ENCODE assay signal across 24 cellular contexts in the genomic region with DNA sequence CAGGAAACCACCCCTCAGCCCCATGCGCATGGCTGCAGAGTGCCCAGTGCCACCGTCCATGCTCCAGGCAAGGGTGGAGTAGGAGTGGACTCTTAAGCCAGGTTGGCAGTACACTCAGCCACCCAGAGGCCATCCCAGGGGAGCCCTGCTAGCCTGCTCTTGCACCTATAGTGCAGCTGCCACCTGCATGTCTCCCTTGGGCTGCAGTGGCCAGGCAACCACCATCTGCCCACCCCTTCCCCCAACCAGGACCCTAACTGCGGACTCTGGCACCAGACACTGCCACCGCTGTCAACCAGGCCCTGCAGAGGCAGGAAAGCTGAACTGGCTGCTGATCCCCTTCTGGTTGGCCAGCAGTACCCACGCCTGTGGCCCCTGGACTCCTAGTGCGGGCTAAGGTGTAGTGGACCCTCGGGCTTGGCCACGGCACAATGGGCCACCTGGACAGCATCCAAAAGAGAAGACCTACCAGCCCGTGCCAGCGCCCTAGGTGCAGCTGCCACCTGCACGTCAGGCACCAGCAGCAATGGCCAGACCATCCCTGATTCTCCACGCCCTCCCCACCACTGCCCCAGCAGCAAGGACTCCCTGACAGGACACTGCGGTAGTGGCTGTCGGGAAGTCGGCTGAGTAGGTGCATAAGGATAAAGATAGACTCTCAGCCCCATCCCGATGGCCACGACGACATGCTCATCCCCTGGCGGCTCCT.
A peak's percentile ranks its signal among the peaks of the same experiment; 100 is the strongest.
DNase-seq lines count a peak whose midpoint lies in the region; ATAC-seq and TF ChIP-seq lines count a peak whose summit lies in the region.
"Had no signal": no experiment of that assay in that cellular context is flagged by ENCODE, and none has a peak within 500 bp of the region (broad histone marks: within the 10 kb centered on the region; RNA-seq: fewer than 3 reads in every experiment).

No MANE protein-coding gene starts in this region.

- ATAC-seq in activated naive CD8-positive, alpha-beta T cell treated with anti-CD3 and anti-CD28 coated beads, Interleukin-2, amount 50 U/mL, for 24 hours: peak; percentile 33
- no peak for ATAC-seq in WTC11
- no peak for ATAC-seq in GM21360 (IDR thresholded peaks at IDR 0.05; ENCODE audit: unreplicated experiment)

- H3K4me3 Mint-ChIP-seq in activated naive CD8-positive, alpha-beta T cell treated with anti-CD3 and anti-CD28 coated beads, Interleukin-2, amount 50 U/mL, for 24 hours: no peak overlapping the region
- no peak overlapping the region for H3K4me3 Mint-ChIP-seq in activated naive CD8-positive, alpha-beta T cell treated with anti-CD3 and anti-CD28 coated beads for 36 hours
- peak overlapping the region; percentile 76 for H3K4me3 Mint-ChIP-seq in WTC11
- H3K4me3 Mint-ChIP-seq: activated CD4-positive, alpha-beta T cell treated with anti-CD3 and anti-CD28 coated beads, Interleukin-2, amount 10 ng/mL, durations not matched to agents 24 days and 14 days; central memory CD8-positive, alpha-beta T cell; neural crest cell; type B pancreatic cell had no signal

- H3K79me2 ChIP-seq in mesendoderm (ENCODE audit: control insufficient read depth, insufficient read depth, low read length): no peaks in the 10 kb centered on the region

- H3K27me3 Mint-ChIP-seq in activated naive CD8-positive, alpha-beta T cell treated with anti-CD3 and anti-CD28 coated beads, Interleukin-2, amount 50 U/mL, for 24 hours: peaks cover 25% of the 10 kb centered on the region
- H3K27me3 Mint-ChIP-seq in activated naive CD8-positive, alpha-beta T cell treated with anti-CD3 and anti-CD28 coated beads for 36 hours: peaks cover 33% of the 10 kb centered on the region
- H3K27me3 Mint-ChIP-seq in WTC11 (ENCODE audit: low read depth): peaks cover 56% of the 10 kb centered on the region

- no peak overlapping the region for H3K9ac ChIP-seq in mesendoderm (ENCODE audit: low read length)

- no peak overlapping the region for H2BK15ac ChIP-seq in mesendoderm (replicated peaks; ENCODE audit: low read depth)

- no peak overlapping the region for H2AK5ac ChIP-seq in mesendoderm (ENCODE audit: low read length)

- TF ChIP-seq CTCF in WTC11 (IDR thresholded peaks at IDR 0.05) (no peak), brain microvascular endothelial cell (IDR thresholded peaks at IDR 0.05; ENCODE audit: low read depth, low read length, missing control alignments) (no peak), tibial artery (IDR thresholded peaks at IDR 0.05) (no peak)

- H3K18ac ChIP-seq in mesendoderm (ENCODE audit: low read length): no peak overlapping the region

- intact Hi-C loops in tibial artery (cut with DNase I; ENCODE audit: low total_unique reads): no loop called here

- POLR2A ChIA-PET in WTC11 (lab: Charles Lee): no interaction called here

- no peak overlapping the region for H3K4me2 ChIP-seq in mesendoderm (ENCODE audit: low read length)

- H4K5ac ChIP-seq in mesendoderm (ENCODE audit: low read length): no peak overlapping the region

- no CpG with 5 or more reads among the region's 19 CpGs for WGBS in mesendoderm (ENCODE audit: extremely low coverage, insufficient coverage, low lambda C conversion rate)
- 91% methylated on average over 19 of the region's 19 CpGs for WGBS in thymus

- peaks cover 1% of the 10 kb centered on the region for H3K9me3 ChIP-seq in thymus (ENCODE audit: control insufficient read depth)
- H3K9me3 ChIP-seq in tibial artery: peaks cover 0 to 10% (median 2%) of the 10 kb centered on the region in 3 donors
- H3K9me3 ChIP-seq: Peyer's patch had no signal

- peaks cover 4% of the 10 kb centered on the region for H3K4me1 Mint-ChIP-seq in activated naive CD8-positive, alpha-beta T cell treated with anti-CD3 and anti-CD28 coated beads, Interleukin-2, amount 50 U/mL, for 24 hours
- peaks cover 5% of the 10 kb centered on the region for H3K4me1 Mint-ChIP-seq in activated naive CD8-positive, alpha-beta T cell treated with anti-CD3 and anti-CD28 coated beads for 36 hours
- H3K4me1 Mint-ChIP-seq in WTC11: peaks cover 4% of the 10 kb centered on the region
- H3K4me1 Mint-ChIP-seq: central memory CD8-positive, alpha-beta T cell; neural crest cell had no signal

- H3K79me1 ChIP-seq in mesendoderm (ENCODE audit: low read length): no peaks in the 10 kb centered on the region

- no peak for DNase-seq in activated naive CD8-positive, alpha-beta T cell treated with anti-CD3 and anti-CD28 coated beads, Interleukin-2, amount 50 U/mL, for 24 hours
- no peak for DNase-seq in activated naive CD8-positive, alpha-beta T cell treated with anti-CD3 and anti-CD28 coated beads for 36 hours
- DNase-seq in WTC11 (ENCODE audit: low spot score) (no peak), mesendoderm (no peak), brain microvascular endothelial cell (no peak), tibial artery (no peak)
- DNase-seq: 8988T; activated CD4-positive, alpha-beta T cell treated with anti-CD3 and anti-CD28 coated beads, Interleukin-2, amount 10 ng/mL, durations not matched to agents 24 days and 14 days; activated CD8-positive, alpha-beta memory T cell treated with anti-CD3 and anti-CD28 coated beads for 24 hours; activated effector memory CD4-positive, alpha-beta T cell treated with anti-CD3 and anti-CD28 coated beads, Interleukin-2, amount 50 U/mL, for 16 hours; activated T-cell treated with anti-CD3 and anti-CD28 coated beads for 4 hours; NCI-H146; NCI-H345; NCI-H748 treated with DMSO at 0.1 percent for 48 hours; SHP77 treated with DMSO at 0.1 percent for 48 hours; stimulated activated CD4-positive, alpha-beta T cell treated with anti-CD3 and anti-CD28 coated beads, Interleukin-2, amount 100 ng/mL, for 48 hours; SW 1271 had no signal

- H3K4me1 ChIP-seq in mesendoderm (ENCODE audit: control insufficient read depth, low read depth, low read length) (no peaks in the 10 kb centered on the region), thymus (ENCODE audit: control insufficient read depth, insufficient read depth, low read length) (peaks cover 7% of the 10 kb centered on the region), tibial artery (peaks cover 0 to 12% (median 9%) of the 10 kb centered on the region in 4 donors)

- no peak overlapping the region for H3K27ac Mint-ChIP-seq in activated naive CD8-positive, alpha-beta T cell treated with anti-CD3 and anti-CD28 coated beads, Interleukin-2, amount 50 U/mL, for 24 hours
- no peak overlapping the region for H3K27ac Mint-ChIP-seq in activated naive CD8-positive, alpha-beta T cell treated with anti-CD3 and anti-CD28 coated beads for 36 hours
- no peak overlapping the region for H3K27ac Mint-ChIP-seq in WTC11
- H3K27ac Mint-ChIP-seq: activated CD4-positive, alpha-beta T cell treated with anti-CD3 and anti-CD28 coated beads, Interleukin-2, amount 10 ng/mL, durations not matched to agents 24 days and 14 days; progenitor cell of endocrine pancreas; type B pancreatic cell had no signal

- H3K27me3 ChIP-seq in mesendoderm (ENCODE audit: insufficient read depth, low read length, poor library complexity) (no peaks in the 10 kb centered on the region), thymus (ENCODE audit: control insufficient read depth, insufficient read depth) (no peaks in the 10 kb centered on the region), brain microvascular endothelial cell (replicated peaks) (peaks cover 3% of the 10 kb centered on the region), tibial artery (peaks cover 0 to 26% of the 10 kb centered on the region in 2 donors)
- H3K27me3 ChIP-seq: Peyer's patch had no signal

- CTCF ChIA-PET in WTC11 (lab: Charles Lee): no interaction called here

- no peak overlapping the region for H2BK5ac ChIP-seq in mesendoderm (ENCODE audit: low read length)

- peaks cover 9% of the 10 kb centered on the region for H3K9me3 Mint-ChIP-seq in activated naive CD8-positive, alpha-beta T cell treated with anti-CD3 and anti-CD28 coated beads, Interleukin-2, amount 50 U/mL, for 24 hours
- peaks cover 8% of the 10 kb centered on the region for H3K9me3 Mint-ChIP-seq in activated naive CD8-positive, alpha-beta T cell treated with anti-CD3 and anti-CD28 coated beads for 36 hours
- H3K9me3 Mint-ChIP-seq in WTC11: peaks cover 16% of the 10 kb centered on the region
- H3K9me3 Mint-ChIP-seq: activated CD4-positive, alpha-beta T cell treated with anti-CD3 and anti-CD28 coated beads, Interleukin-2, amount 10 ng/mL, durations not matched to agents 24 days and 14 days; central memory CD8-positive, alpha-beta T cell; neural crest cell; type B pancreatic cell had no signal

- no peak overlapping the region for H3K23ac ChIP-seq in mesendoderm (ENCODE audit: low read length)

- in situ Hi-C loops in brain microvascular endothelial cell (cut with HindIII; ENCODE audit: low pct_ligation_motif_present, low sequenced_read_pairs): no loop called here

- H3K36me3 ChIP-seq in mesendoderm (ENCODE audit: control insufficient read depth, insufficient read depth, low read length) (no peaks in the 10 kb centered on the region), thymus (ENCODE audit: control insufficient read depth, insufficient read depth) (no peaks in the 10 kb centered on the region), brain microvascular endothelial cell (replicated peaks) (no peaks in the 10 kb centered on the region), tibial artery (no peaks in the 10 kb centered on the region)
- H3K36me3 ChIP-seq: Peyer's patch had no signal

- no peak overlapping the region for H4K8ac ChIP-seq in mesendoderm (ENCODE audit: low read depth, low read length)

- no peak overlapping the region for H3K4me3 ChIP-seq in mesendoderm (ENCODE audit: low read length)
- H3K4me3 ChIP-seq in thymus (ENCODE audit: low read length): peak overlapping the region; percentile 57
- no peak overlapping the region for H3K4me3 ChIP-seq in brain microvascular endothelial cell (ENCODE audit: low read depth, low read length)
- H3K4me3 ChIP-seq in tibial artery: no peak overlapping the region

- H3K27ac ChIP-seq in mesendoderm (ENCODE audit: low read depth, low read length): no peak overlapping the region
- no peak overlapping the region for H3K27ac ChIP-seq in thymus (ENCODE audit: low read depth)
- H3K27ac ChIP-seq in brain microvascular endothelial cell: no peak overlapping the region
- no peak overlapping the region for H3K27ac ChIP-seq in tibial artery

- H2BK120ac ChIP-seq in mesendoderm (ENCODE audit: low read depth, low read length): no peak overlapping the region

- H3K36me3 Mint-ChIP-seq in activated naive CD8-positive, alpha-beta T cell treated with anti-CD3 and anti-CD28 coated beads, Interleukin-2, amount 50 U/mL, for 24 hours (ENCODE audit: low read depth): no peaks in the 10 kb centered on the region
- peaks cover 9% of the 10 kb centered on the region for H3K36me3 Mint-ChIP-seq in activated naive CD8-positive, alpha-beta T cell treated with anti-CD3 and anti-CD28 coated beads for 36 hours
- no peaks in the 10 kb centered on the region; the same call in 1 of the 2 replicates for H3K36me3 Mint-ChIP-seq in WTC11
- H3K36me3 Mint-ChIP-seq: type B pancreatic cell had no signal

- peak overlapping the region; percentile 74 for H3K56ac ChIP-seq in mesendoderm (ENCODE audit: low read length)

- no peak overlapping the region for H3K4ac ChIP-seq in mesendoderm (ENCODE audit: low read depth, low read length)

TF ChIP-seq in WTC11, 78 proteins besides CTCF, POLR2A, EP300 and RAD21 (continues in another document):
- TF ChIP-seq ZNF121 (CRISPR knock-in tag; IDR thresholded peaks at IDR 0.05) (no peak), NFATC4 (CRISPR knock-in tag; IDR thresholded peaks at IDR 0.05) (no peak)
